9 cellular contexts compared by ENCODE assay signal in the genomic region with DNA sequence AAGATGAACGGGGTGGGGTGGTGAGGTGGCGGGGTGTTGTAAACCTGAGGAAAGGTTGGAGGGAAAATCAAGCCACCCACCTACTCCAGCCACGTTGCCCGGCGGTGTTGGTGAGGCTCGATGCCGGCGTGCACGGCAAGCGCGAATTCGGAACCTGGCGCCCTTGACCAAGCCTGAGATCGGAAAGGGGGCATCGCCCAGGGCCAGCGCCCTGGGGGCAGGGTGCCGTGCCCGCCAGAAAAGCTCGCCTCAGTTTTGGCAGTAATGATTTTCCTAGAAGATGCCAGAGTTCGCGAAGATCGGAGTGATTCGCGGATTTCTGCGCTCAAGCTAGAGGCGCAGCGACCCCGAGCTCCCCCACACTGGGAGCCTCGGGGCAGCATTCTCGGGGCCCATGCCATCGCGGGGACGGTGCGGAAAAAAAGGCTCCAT. TPM values are rescaled to one million over a fixed set of nuclear protein-coding genes. Genes with fewer than 3 reads are reported as not detected.
DNase-seq lines count a peak whose midpoint lies in the region; ATAC-seq, FAIRE-seq and TF ChIP-seq lines count a peak whose summit lies in the region.
"Had no signal": no experiment of that assay in that cellular context is flagged by ENCODE, and none has a peak within 500 bp of the region (broad histone marks: within the 10 kb centered on the region; RNA-seq: fewer than 3 reads in every experiment).

No MANE protein-coding gene starts in this region.

- in situ Hi-C loops in gastrocnemius medialis (cut with MboI; ENCODE audit: low sequenced_read_pairs in 4 of 4), result loop anchor here in 1 of 4 donors (10.0 kb wide), 1 partner anchor 234 kb away; no protein-coding TSS in a partner anchor

- H3K4me1 ChIP-seq in astrocyte (ENCODE audit: insufficient read depth, low read length) (peaks cover 19% of the 10 kb centered on the region), gastrocnemius medialis (peaks cover 0 to 15% of the 10 kb centered on the region in 2 donors)

- peaks cover 35% of the 10 kb centered on the region for H3K4me1 Mint-ChIP-seq in astrocyte (ENCODE audit: low read depth, unreplicated experiment)

- no peak for FAIRE-seq in astrocyte (lab: Jason Lieb, UNC)

- H3K9ac ChIP-seq in astrocyte (ENCODE audit: low read length), result peak overlapping the region; percentile 64

- no peaks in the 10 kb centered on the region for H3K79me2 ChIP-seq in astrocyte (ENCODE audit: insufficient read depth, low read length)

- H3K9me3 ChIP-seq in astrocyte (ENCODE audit: insufficient read depth, low read depth, low read length) (no peaks in the 10 kb centered on the region), gastrocnemius medialis (no peaks in the 10 kb centered on the region)

- no peaks in the 10 kb centered on the region for H4K20me1 ChIP-seq in astrocyte (ENCODE audit: insufficient read depth, low read length)

- peaks cover 13% of the 10 kb centered on the region for H3K27me3 ChIP-seq in astrocyte (ENCODE audit: insufficient read depth, low read length)
- H3K27me3 ChIP-seq in gastrocnemius medialis, result peaks cover 0 to 3% (median 2%) of the 10 kb centered on the region in 3 donors

- H3K4me3 Mint-ChIP-seq in astrocyte (ENCODE audit: unreplicated experiment), result peak overlapping the region; percentile 92

- H3K27me3 Mint-ChIP-seq in astrocyte (ENCODE audit: low read depth, unreplicated experiment), result peaks cover 13% of the 10 kb centered on the region

- H3K36me3 ChIP-seq in astrocyte (ENCODE audit: insufficient read depth, low read length) (no peaks in the 10 kb centered on the region), gastrocnemius medialis (no peaks in the 10 kb centered on the region)

- H3K4me3 ChIP-seq in astrocyte (ENCODE audit: insufficient read depth, low read depth, low read length), result peak overlapping the region; percentile 65
- peak overlapping the region; percentile 42 for H3K4me3 ChIP-seq in iPS-11a (ENCODE audit: low read depth, low read length)
- peak overlapping the region; percentile 61 to 71 (median 66) for H3K4me3 ChIP-seq in gastrocnemius medialis

- TF ChIP-seq CTCF in astrocyte (IDR thresholded peaks at IDR 0.05; ENCODE audit: insufficient read depth, low read depth, low read length) (no peak), gastrocnemius medialis (IDR thresholded peaks at IDR 0.05 in 4 of 5, conservative IDR thresholded peaks at IDR 0.05 in 1 of 5) (no peak)

- H3K9me3 Mint-ChIP-seq in astrocyte (ENCODE audit: unreplicated experiment), result no peaks in the 10 kb centered on the region

- no peak for ATAC-seq in gastrocnemius medialis
- ATAC-seq in HG02759 (IDR thresholded peaks at IDR 0.05; ENCODE audit: unreplicated experiment), result no peak
- no peak for ATAC-seq in HG02763 (IDR thresholded peaks at IDR 0.05; ENCODE audit: unreplicated experiment)

- peak; percentile 47 for DNase-seq in DMS79 (lab: John Stamatoyannopoulos, UW)
- peak; percentile 10 for DNase-seq in astrocyte (ENCODE audit: low read depth)
- DNase-seq in gastrocnemius medialis, result no peak
- no peak for DNase-seq in RKO (ENCODE audit: low spot score)
- DNase-seq in NCI-H2171 (lab: John Stamatoyannopoulos, UW), result no peak

- peak overlapping the region; percentile 43 for H3K27ac Mint-ChIP-seq in astrocyte (ENCODE audit: unreplicated experiment)

- no peak for TF ChIP-seq POLR2A in gastrocnemius medialis (IDR thresholded peaks at IDR 0.05)

- H3K27ac ChIP-seq in astrocyte (ENCODE audit: low read depth, low read length) (no peak overlapping the region), gastrocnemius medialis (peak overlapping the region; percentile 58 to 73 (median 68))

- peak overlapping the region; percentile 73 for H2AFZ ChIP-seq in astrocyte (ENCODE audit: low read depth, low read length)

- H3K4me2 ChIP-seq in astrocyte (ENCODE audit: low read length), result peak overlapping the region; percentile 93

- H3K36me3 Mint-ChIP-seq in astrocyte (ENCODE audit: low read depth, unreplicated experiment), result no peaks in the 10 kb centered on the region

- intact Hi-C loops in gastrocnemius medialis (cut with DNase I; ENCODE audit: low total_unique reads), result loop anchor here (5.0 kb wide), 1 partner anchor 82 kb away; no protein-coding TSS in a partner anchor

RNA-seq across cellular contexts. Expression of gene STXBP6, which starts 0.8 kb away (rescaled TPM):
- total RNA-seq in astrocyte, result 27.1 and 27.5 TPM in 2 replicates
- total RNA-seq in gastrocnemius medialis, result 1 to 10 TPM; 2.6 to 5.5 (median 4.4) TPM
- total RNA-seq: mononuclear cell had no signal

Comparison
In these comparisons a context has a peak if more than half of its experiments do, and no peak if none do; other contexts are left out.
1. DNase-seq: peak in DMS79 (single experiment) and astrocyte (single experiment); none in gastrocnemius medialis (0 of 2), RKO (single experiment) and NCI-H2171 (single experiment).
2. Peak in every context shown above with its lines, with median percentiles within 50 percentile points of each other: H3K4me3 ChIP-seq.